ENCODE assay signal across 16 cellular contexts in the genomic region with DNA sequence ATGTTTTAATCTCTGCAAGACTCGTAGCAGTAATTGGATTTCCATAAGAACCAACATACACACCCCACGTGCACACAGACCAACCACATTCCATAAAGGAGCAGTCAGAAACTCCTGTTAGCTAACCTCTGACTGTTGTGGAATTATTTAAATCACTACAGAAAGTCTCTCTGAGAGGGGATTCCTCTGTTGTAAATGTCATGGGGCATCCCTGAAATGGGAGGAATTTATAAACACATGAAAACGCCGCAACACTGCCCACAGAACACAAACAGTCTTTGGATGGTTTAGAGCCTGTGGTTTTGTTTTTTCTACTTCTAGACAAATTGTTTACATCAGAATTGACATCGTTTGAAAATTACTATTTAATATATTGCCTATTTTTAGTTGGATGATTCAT.
"Had no signal": no experiment of that assay in that cellular context is flagged by ENCODE, and none has a peak within 500 bp of the region (broad histone marks: within the 10 kb centered on the region; RNA-seq: fewer than 3 reads in every experiment).

No MANE protein-coding gene starts in this region.

- H3K4me1 ChIP-seq: colonic mucosa, heart left ventricle, suprapubic skin, thyroid gland, upper lobe of left lung, uterus had no signal

- H3K27me3 ChIP-seq: colonic mucosa, heart left ventricle, suprapubic skin, thyroid gland, upper lobe of left lung, uterus had no signal

- H3K4me3 ChIP-seq: colonic mucosa, heart left ventricle, suprapubic skin, thyroid gland, upper lobe of left lung, uterus had no signal

- DNase-seq: colonic mucosa; dermis blood vessel endothelial cell; endodermal cell; heart left ventricle; hypothalamus; kidney glomerular epithelial cell; natural killer cell; posterior cingulate gyrus; right cardiac atrium; small intestine; stimulated activated CD4-positive, alpha-beta T cell treated with anti-CD3 and anti-CD28 coated beads, Interleukin-2, amount 100 ng/mL, for 48 hours; stimulated activated naive CD4-positive, alpha-beta T cell treated with Interleukin-2 at 50 U/mL for 16 hours; thyroid gland; upper lobe of left lung; uterus had no signal

- H3K36me3 ChIP-seq: colonic mucosa, heart left ventricle, suprapubic skin, thyroid gland, upper lobe of left lung, uterus had no signal

- H3K27ac ChIP-seq: colonic mucosa, heart left ventricle, suprapubic skin, thyroid gland, upper lobe of left lung, uterus had no signal
